10 cellular contexts compared by ENCODE assay signal in the genomic region with DNA sequence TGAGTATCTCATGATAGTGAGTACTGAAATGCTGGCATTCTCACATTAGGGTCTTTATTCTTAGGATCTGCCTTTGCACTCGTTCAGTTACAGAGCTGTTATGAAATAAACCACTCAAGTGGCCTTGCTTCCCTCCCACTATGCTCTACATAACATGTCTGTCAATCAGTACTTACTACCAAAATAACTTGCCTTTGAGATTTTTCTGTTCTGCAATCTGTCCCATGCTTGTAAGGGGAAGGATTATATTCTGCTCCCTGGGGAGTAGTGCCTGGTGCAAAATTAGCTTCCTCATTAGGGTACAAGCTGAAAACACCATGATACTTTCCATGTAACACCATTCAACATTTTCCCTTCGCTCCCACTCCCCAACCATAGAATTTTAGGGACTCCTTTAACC. TPM values are rescaled to one million over a fixed set of nuclear protein-coding genes. Genes with fewer than 3 reads are reported as not detected.
A peak's percentile ranks its signal among the peaks of the same experiment; 100 is the strongest.
DNase-seq lines count a peak whose midpoint lies in the region; ATAC-seq and TF ChIP-seq lines count a peak whose summit lies in the region.
"Had no signal": no experiment of that assay in that cellular context is flagged by ENCODE, and none has a peak within 500 bp of the region (broad histone marks: within the 10 kb centered on the region; RNA-seq: fewer than 3 reads in every experiment).

No MANE protein-coding gene starts in this region.

- peaks cover 43% of the 10 kb centered on the region for H3K4me1 Mint-ChIP-seq in activated B cell treated with CpG ODN at 0.5 μM for 24 hours

- no peaks in the 10 kb centered on the region for H3K27me3 Mint-ChIP-seq in activated B cell treated with CpG ODN at 0.5 μM for 24 hours

- H3K9me3 Mint-ChIP-seq in activated B cell treated with CpG ODN at 0.5 μM for 24 hours: no peaks in the 10 kb centered on the region

- intact Hi-C loops in activated B cell treated with CpG ODN at 0.5 μM for 24 hours (cut with micrococcal nuclease): loop anchor here (1.0 to 5.0 kb wide), 3 partner anchors 37 to 145 kb away; no protein-coding TSS in a partner anchor

- DNase-seq in activated B cell treated with CpG ODN at 0.5 μM for 24 hours: no peak
- DNase-seq in NCI-H2029 (lab: John Stamatoyannopoulos, UW): no peak
- no peak for DNase-seq in GOT3 (lab: John Stamatoyannopoulos, UW)
- DNase-seq in stimulated activated CD4-positive, alpha-beta T cell treated with anti-CD3 and anti-CD28 coated beads, Interleukin-4, amount 100 ng/mL, for 24 hours: no peak
- DNase-seq in SK-N-DZ (ENCODE audit: low spot score): no peak
- DNase-seq: brain microvascular endothelial cell had no signal

- H4K20me1 ChIP-seq in BLaER1: no peaks in the 10 kb centered on the region

- ATAC-seq in GM18870 (IDR thresholded peaks at IDR 0.05; ENCODE audit: unreplicated experiment) (peak; percentile 52), HG03159 (IDR thresholded peaks at IDR 0.05; ENCODE audit: unreplicated experiment) (peak; percentile 61), activated B cell treated with CpG ODN at 0.5 μM for 24 hours (ENCODE audit: low read depth) (peak; percentile 92)

- H3K9ac ChIP-seq in BLaER1: no peak overlapping the region

- POLR2A ChIA-PET in activated B cell treated with CpG ODN at 0.5 μM for 24 hours (lab: Charles Lee): interaction anchor here (0.6 to 1.5 kb wide), 9 partner anchors 9 to 281 kb away, joined by 4 to 8 read pairs (median 5); no protein-coding TSS in a partner anchor

- H3K4me3 ChIP-seq in BLaER1: no peak overlapping the region; the same call in 1 of the 2 replicates

- peak overlapping the region; percentile 58 for H3K4me3 Mint-ChIP-seq in activated B cell treated with CpG ODN at 0.5 μM for 24 hours

- no peaks in the 10 kb centered on the region for H3K36me3 ChIP-seq in BLaER1
- H3K36me3 ChIP-seq: brain microvascular endothelial cell had no signal

- no peak overlapping the region for H3K27ac Mint-ChIP-seq in activated B cell treated with CpG ODN at 0.5 μM for 24 hours

- H3K4me2 ChIP-seq in BLaER1: peak overlapping the region; percentile 69

- no peaks in the 10 kb centered on the region for H3K27me3 ChIP-seq in BLaER1

- no peaks in the 10 kb centered on the region for H3K9me3 ChIP-seq in BLaER1

- TF ChIP-seq CTCF in activated B cell treated with CpG ODN at 0.5 μM for 24 hours (IDR thresholded peaks at IDR 0.05): no peak

- peak overlapping the region; percentile 51; the same call in 1 of the 2 replicates for H3K27ac ChIP-seq in BLaER1
- H3K27ac ChIP-seq: brain microvascular endothelial cell had no signal

- CTCF ChIA-PET in activated B cell treated with CpG ODN at 0.5 μM for 24 hours (lab: Charles Lee): interaction anchor here (0.9 to 1.2 kb wide), 2 partner anchors 42 to 126 kb away, joined by 3 to 4 read pairs; no protein-coding TSS in a partner anchor

- peaks cover 43% of the 10 kb centered on the region for H3K4me1 ChIP-seq in BLaER1

- H3K36me3 Mint-ChIP-seq in activated B cell treated with CpG ODN at 0.5 μM for 24 hours (ENCODE audit: low read depth): no peaks in the 10 kb centered on the region

RNA-seq across cellular contexts. Expression of a gene that starts 1.9 kb away (rescaled TPM):
- 4.2 and 4.3 TPM in 2 replicates for total RNA-seq in activated B cell treated with CpG ODN at 0.5 μM for 24 hours
- not detected in 2 replicates for polyA plus RNA-seq in SK-N-DZ (2014; cell fraction: cytosol; rRNA removed)
- not detected in 2 replicates for polyA plus RNA-seq in SK-N-DZ (2014; cell fraction: nucleus; rRNA removed)

RNA-seq across cellular contexts. Expression of a gene that starts 5.4 kb away (rescaled TPM):
- total RNA-seq in activated B cell treated with CpG ODN at 0.5 μM for 24 hours: 0.15 TPM in 1 of 2 replicates, not detected in the other
- not detected in 2 replicates for polyA plus RNA-seq in SK-N-DZ (2014; cell fraction: cytosol; rRNA removed)
- not detected in 2 replicates for polyA plus RNA-seq in SK-N-DZ (2014; cell fraction: nucleus; rRNA removed)
- total RNA-seq: HT1080 had no signal
